Comparison of ENCODE assay signal across 26 cellular contexts in genomic region chr9:121508415-121508814, GRCh38. TPM values are rescaled to one million over a fixed set of nuclear protein-coding genes. Genes with fewer than 3 reads are reported as not detected.
DNase-seq lines count a peak whose midpoint lies in the region; ATAC-seq and TF ChIP-seq lines count a peak whose summit lies in the region.
"Had no signal": no experiment of that assay in that cellular context is flagged by ENCODE, and none has a peak within 500 bp of the region (broad histone marks: within the 10 kb centered on the region; RNA-seq: fewer than 3 reads in every experiment).

No MANE protein-coding gene starts in this region.

- peaks cover 10% of the 10 kb centered on the region; the same call in 2 of the 3 replicates for H3K9me3 Mint-ChIP-seq in GM23338
- H3K9me3 Mint-ChIP-seq in neural progenitor cell: no peaks in the 10 kb centered on the region
- H3K9me3 Mint-ChIP-seq: activated T-cell treated with anti-CD3 and anti-CD28 coated beads, Interleukin-2, amount 50 U/mL, for 24 hours; endodermal cell; natural killer cell treated with Interleukin-12 subunit alpha and Interleukin-12 subunit beta and Interleukin-15 and Interleukin-18, amount 100 ng/mL, for 72 hours; T-helper 1 cell treated with Interleukin-12 subunit alpha and Interleukin-12 subunit beta and Interleukin-4 antibody, amounts not matched to agents 30 μg/mL and 1 μg/mL, for 36 hours had no signal

- TF ChIP-seq CTCF in GM23338 (conservative IDR thresholded peaks at IDR 0.05; ENCODE audit: low read depth in 2 of 2): no peak
- no peak for TF ChIP-seq CTCF in neural progenitor cell (IDR thresholded peaks at IDR 0.05)

- H3K27me3 Mint-ChIP-seq in GM23338 (ENCODE audit: insufficient read depth, low read depth, poor library complexity) (peaks cover 16% of the 10 kb centered on the region), neural progenitor cell (ENCODE audit: insufficient read depth, low read depth) (peaks cover 15% of the 10 kb centered on the region)

- peaks cover 11% of the 10 kb centered on the region for H3K4me1 ChIP-seq in GM23338 (ENCODE audit: insufficient read depth)
- H3K4me1 ChIP-seq in neural progenitor cell: peaks cover 6% of the 10 kb centered on the region
- H3K4me1 ChIP-seq: Caco-2, pancreas had no signal

- H3K27ac Mint-ChIP-seq in GM23338: no peak overlapping the region
- peak overlapping the region; percentile 94 for H3K27ac Mint-ChIP-seq in neural progenitor cell
- H3K27ac Mint-ChIP-seq: activated T-cell treated with anti-CD3 and anti-CD28 coated beads, Interleukin-2, amount 50 U/mL, for 24 hours; endodermal cell; natural killer cell treated with Interleukin-12 subunit alpha and Interleukin-12 subunit beta and Interleukin-15 and Interleukin-18, amount 100 ng/mL, for 72 hours; stimulated activated naive B cell treated with anti-CD40 and anti-IgM and Interleukin-4, amounts not matched to agents 10 μg/mL and 1 μg/mL and 100 μg/mL, for 72 hours; T-helper 1 cell treated with Interleukin-12 subunit alpha and Interleukin-12 subunit beta and Interleukin-4 antibody, amounts not matched to agents 30 μg/mL and 1 μg/mL, for 36 hours had no signal

- H3K4me3 ChIP-seq in GM23338: no peak overlapping the region
- H3K4me3 ChIP-seq in neural progenitor cell: no peak overlapping the region
- H3K4me3 ChIP-seq: BLaER1 treated with 17β-estradiol and CSF1 and Interleukin-3, amounts not matched to agents 10 nM and 100 nM; pancreas had no signal

- H3K27ac ChIP-seq in GM23338 (ENCODE audit: low read depth): no peak overlapping the region
- no peak overlapping the region for H3K27ac ChIP-seq in neural progenitor cell
- H3K27ac ChIP-seq: BLaER1 treated with 17β-estradiol and CSF1 and Interleukin-3, amounts not matched to agents 10 nM and 100 nM; pancreas had no signal

- DNase-seq in NCI-H82 (lab: John Stamatoyannopoulos, UW) (peak; percentile 4), NCI-H82 treated with DMSO at 0.1 percent for 48 hours (lab: John Stamatoyannopoulos, UW; ENCODE audit: unreplicated experiment) (no peak), GM23338 (ENCODE audit: low spot score) (peak; percentile 60), NCI-H526 treated with DMSO at 0.1 percent for 48 hours (lab: John Stamatoyannopoulos, UW) (peak; percentile 40), neural progenitor cell (ENCODE audit: low spot score) (peak; percentile 30)
- DNase-seq: activated CD4-positive, alpha-beta T cell treated with anti-CD3 and anti-CD28 coated beads for 4 hours; activated naive CD4-positive, alpha-beta T cell; activated T-cell treated with anti-CD3 and anti-CD28 coated beads, Interleukin-2, amount 50 U/mL, for 24 hours; Caco-2; endodermal cell; GOT3; hypothalamus; islet precursor cell; KG1; NCI-H1694; NCI-H446; pancreas; stimulated activated CD4-positive, alpha-beta T cell treated with anti-CD3 and anti-CD28 coated beads, Interleukin-4, amount 100 ng/mL, for 24 hours; stimulated activated naive B cell treated with anti-CD40 and anti-IgM and Interleukin-4, amounts not matched to agents 10 μg/mL and 1 μg/mL and 100 μg/mL, for 72 hours had no signal

- H3K27me3 ChIP-seq in GM23338 (ENCODE audit: insufficient read depth) (no peaks in the 10 kb centered on the region), neural progenitor cell (peaks cover 3% of the 10 kb centered on the region)
- H3K27me3 ChIP-seq: pancreas had no signal

- H3K4me3 Mint-ChIP-seq in GM23338: no peak overlapping the region
- no peak overlapping the region for H3K4me3 Mint-ChIP-seq in neural progenitor cell
- H3K4me3 Mint-ChIP-seq: activated T-cell treated with anti-CD3 and anti-CD28 coated beads, Interleukin-2, amount 50 U/mL, for 24 hours; endodermal cell; natural killer cell treated with Interleukin-12 subunit alpha and Interleukin-12 subunit beta and Interleukin-15 and Interleukin-18, amount 100 ng/mL, for 72 hours; stimulated activated naive B cell treated with anti-CD40 and anti-IgM and Interleukin-4, amounts not matched to agents 10 μg/mL and 1 μg/mL and 100 μg/mL, for 72 hours; T-helper 1 cell treated with Interleukin-12 subunit alpha and Interleukin-12 subunit beta and Interleukin-4 antibody, amounts not matched to agents 30 μg/mL and 1 μg/mL, for 36 hours had no signal

- H3K4me1 Mint-ChIP-seq in GM23338: peaks cover 27% of the 10 kb centered on the region
- peaks cover 20% of the 10 kb centered on the region for H3K4me1 Mint-ChIP-seq in neural progenitor cell

- H3K79me2 ChIP-seq in GM23338 (replicated peaks; ENCODE audit: insufficient read depth) (no peaks in the 10 kb centered on the region), neural progenitor cell (ENCODE audit: low read depth) (no peaks in the 10 kb centered on the region)

- no peaks in the 10 kb centered on the region for H3K9me3 ChIP-seq in neural progenitor cell (ENCODE audit: low read depth)
- H3K9me3 ChIP-seq: Caco-2, pancreas had no signal

- ATAC-seq in GM23338: peak; percentile 73
- ATAC-seq in HG03460 (IDR thresholded peaks at IDR 0.05; ENCODE audit: unreplicated experiment): no peak
- ATAC-seq in activated CD4-positive, CD25-positive, alpha-beta regulatory T cell treated with anti-CD3 and anti-CD28 coated beads, Interleukin-2, amount 50 U/mL, for 24 hours: no peak
- ATAC-seq: natural killer cell treated with Interleukin-12 subunit alpha and Interleukin-12 subunit beta and Interleukin-15 and Interleukin-18, amount 100 ng/mL, for 72 hours; pancreas; stimulated activated naive B cell treated with anti-CD40 and anti-IgM and Interleukin-4, amounts not matched to agents 10 μg/mL and 1 μg/mL and 100 μg/mL, for 72 hours had no signal

- H3K4me2 ChIP-seq in GM23338: peak overlapping the region; percentile 23; the same call in 1 of the 2 replicates
- H3K4me2 ChIP-seq in neural progenitor cell: no peak overlapping the region

- no peaks in the 10 kb centered on the region; the same call in 2 of the 3 replicates for H3K36me3 Mint-ChIP-seq in GM23338 (ENCODE audit: low read depth)
- H3K36me3 Mint-ChIP-seq in neural progenitor cell: no peaks in the 10 kb centered on the region
- H3K36me3 Mint-ChIP-seq: natural killer cell treated with Interleukin-12 subunit alpha and Interleukin-12 subunit beta and Interleukin-15 and Interleukin-18, amount 100 ng/mL, for 72 hours had no signal

- H4K20me1 ChIP-seq in GM23338 (replicated peaks; ENCODE audit: insufficient read depth) (no peaks in the 10 kb centered on the region), neural progenitor cell (ENCODE audit: low read depth) (no peaks in the 10 kb centered on the region)
- H4K20me1 ChIP-seq: BLaER1 treated with 17β-estradiol and CSF1 and Interleukin-3, amounts not matched to agents 10 nM and 100 nM had no signal

- no peaks in the 10 kb centered on the region for H3K36me3 ChIP-seq in GM23338 (ENCODE audit: insufficient read depth)
- no peaks in the 10 kb centered on the region for H3K36me3 ChIP-seq in neural progenitor cell
- H3K36me3 ChIP-seq: BLaER1 treated with 17β-estradiol and CSF1 and Interleukin-3, amounts not matched to agents 10 nM and 100 nM; pancreas had no signal

- H2AFZ ChIP-seq in GM23338 (no peak overlapping the region), neural progenitor cell (replicated peaks) (no peak overlapping the region)

- no peak overlapping the region for H3K9ac ChIP-seq in neural progenitor cell
- H3K9ac ChIP-seq: BLaER1 treated with 17β-estradiol and CSF1 and Interleukin-3, amounts not matched to agents 10 nM and 100 nM had no signal

- no peaks in the 10 kb centered on the region for H3K9me2 ChIP-seq in GM23338 (ENCODE audit: insufficient read depth)

- no peaks in the 10 kb centered on the region for H3F3A ChIP-seq in GM23338 (replicated peaks; ENCODE audit: low read depth)
- H3F3A ChIP-seq in neural progenitor cell (ENCODE audit: low read depth): peaks cover 8% of the 10 kb centered on the region

TF ChIP-seq in GM23338, 12 proteins besides CTCF, POLR2A, EP300 and RAD21 (continues in another document):
- TF ChIP-seq ZNF331 (CRISPR knock-in tag; IDR thresholded peaks at IDR 0.05; ENCODE audit: low read depth) (no peak), STAT1 (IDR thresholded peaks at IDR 0.05; ENCODE audit: unreplicated experiment) (no peak), CREB1 (CRISPR knock-in tag; IDR thresholded peaks at IDR 0.05; ENCODE audit: low read depth) (no peak), REST (IDR thresholded peaks at IDR 0.05; ENCODE audit: unreplicated experiment) (no peak), JUNB (IDR thresholded peaks at IDR 0.05; ENCODE audit: unreplicated experiment) (no peak), ZNF114 (CRISPR knock-in tag; IDR thresholded peaks at IDR 0.05) (no peak)

RNA-seq across cellular contexts. Expression of gene GGTA1, which starts 8.8 kb away (rescaled TPM):
- not detected in 2 replicates for total RNA-seq in GM23338 (2014; rRNA removed; shearing (Covaris generic))
- polyA plus RNA-seq in GM23338 (2016; fragmentation: Nextera tagmentation; extraction: Ambion mirVana): 0.16 and 0.17 TPM in 2 replicates
- not detected in 2 replicates for total RNA-seq in neural progenitor cell (ENCODE audit: low replicate concordance)
- total RNA-seq: activated CD8-positive, alpha-beta memory T cell treated with anti-CD3 and anti-CD28 coated beads for 36 hours; Caco-2; endodermal cell; HT-29; natural killer cell treated with Interleukin-12 subunit alpha and Interleukin-12 subunit beta and Interleukin-15 and Interleukin-18, amount 100 ng/mL, for 72 hours had no signal
